9 cellular contexts compared by ENCODE assay signal in genomic region chr15:50880651-50881114, GRCh38.
A peak's percentile ranks its signal among the peaks of the same experiment; 100 is the strongest.
DNase-seq lines count a peak whose midpoint lies in the region; ATAC-seq and TF ChIP-seq lines count a peak whose summit lies in the region.
"Had no signal": no experiment of that assay in that cellular context is flagged by ENCODE, and none has a peak within 500 bp of the region (broad histone marks: within the 10 kb centered on the region; RNA-seq: fewer than 3 reads in every experiment).

No MANE protein-coding gene starts in this region.

- TF ChIP-seq CTCF in epithelial cell of esophagus (IDR thresholded peaks at IDR 0.05; ENCODE audit: insufficient read depth, low read depth, low read length, missing control alignments): no peak

- peaks cover 56% of the 10 kb centered on the region for H3K4me1 ChIP-seq in BLaER1

- no peak overlapping the region for H3K4me3 ChIP-seq in BLaER1
- no peak overlapping the region for H3K4me3 ChIP-seq in epithelial cell of esophagus (ENCODE audit: low read length)
- H3K4me3 ChIP-seq: cardiac muscle cell had no signal

- no peaks in the 10 kb centered on the region for H3K36me3 ChIP-seq in BLaER1
- H3K36me3 ChIP-seq: cardiac muscle cell had no signal

- H4K20me1 ChIP-seq in BLaER1: no peaks in the 10 kb centered on the region

- no peaks in the 10 kb centered on the region for H3K9me3 ChIP-seq in BLaER1

- peak overlapping the region; percentile 57; the same call in 1 of the 2 replicates for H3K27ac ChIP-seq in BLaER1
- H3K27ac ChIP-seq: cardiac muscle cell had no signal

- H3K9ac ChIP-seq in BLaER1: no peak overlapping the region

- H3K27me3 ChIP-seq in BLaER1: no peaks in the 10 kb centered on the region
- H3K27me3 ChIP-seq: cardiac muscle cell had no signal

- DNase-seq in NOMO-1 (lab: John Stamatoyannopoulos, UW; ENCODE audit: unreplicated experiment in 2 of 2) (peak; percentile 70 to 76), epithelial cell of esophagus (ENCODE audit: low read depth) (peak; percentile 59), NCI-H2029 treated with DMSO at 0.1 percent for 48 hours (lab: John Stamatoyannopoulos, UW) (no peak), DMS153 (lab: John Stamatoyannopoulos, UW) (no peak)

- H3K4me2 ChIP-seq in BLaER1: peak overlapping the region; percentile 51

- peak; percentile 29 for ATAC-seq in GM21423 (IDR thresholded peaks at IDR 0.05; ENCODE audit: unreplicated experiment)
- no peak for ATAC-seq in GM18520 (IDR thresholded peaks at IDR 0.05; ENCODE audit: unreplicated experiment)
- ATAC-seq in GM21825 (IDR thresholded peaks at IDR 0.05; ENCODE audit: unreplicated experiment): no peak

Comparison
In these comparisons a context has a peak if more than half of its experiments do, and no peak if none do; other contexts are left out.
1. DNase-seq: peak in NOMO-1 (2 of 2) and epithelial cell of esophagus (single experiment); none in NCI-H2029 treated with DMSO at 0.1 percent for 48 hours (single experiment) and DMS153 (single experiment).